32 cellular contexts compared by ENCODE assay signal in the genomic region with DNA sequence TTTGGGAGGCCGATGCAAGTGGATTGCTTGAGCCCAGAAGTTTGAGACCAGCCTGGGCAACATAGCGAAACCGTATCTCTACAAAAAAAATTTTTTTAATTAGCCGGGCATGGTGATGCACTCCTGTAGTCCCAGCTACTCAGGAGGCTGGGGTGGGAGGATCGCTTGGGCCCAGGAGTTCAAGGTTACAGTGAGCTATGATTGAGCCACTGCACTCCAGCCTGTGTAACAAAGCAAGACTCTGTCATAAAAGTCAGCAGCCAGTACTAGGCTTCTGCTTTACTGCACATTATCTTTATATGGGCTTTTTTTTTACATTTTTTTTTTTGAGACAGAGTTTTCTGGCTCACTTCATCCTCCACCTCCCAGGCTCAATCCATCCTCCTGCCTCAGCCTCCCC. TPM values are rescaled to one million over a fixed set of nuclear protein-coding genes. Genes with fewer than 3 reads are reported as not detected.
"Had no signal": no experiment of that assay in that cellular context is flagged by ENCODE, and none has a peak within 500 bp of the region (broad histone marks: within the 10 kb centered on the region; RNA-seq: fewer than 3 reads in every experiment).

No MANE protein-coding gene starts in this region.

- H3K79me2 ChIP-seq: parathyroid adenoma had no signal

- H3K9me3 Mint-ChIP-seq: natural killer cell; nephron; neural crest cell; stimulated activated memory B cell treated with anti-CD40 and anti-IgM and Interleukin-4, amounts not matched to agents 10 μg/mL and 1 μg/mL and 100 μg/mL, for 72 hours; stimulated activated naive CD8-positive, alpha-beta T cell treated with anti-CD3 and anti-CD28 coated beads, Interleukin-15, amount 100 ng/mL, for 72 hours; type B pancreatic cell had no signal

- H2AFZ ChIP-seq: parathyroid adenoma had no signal

- H3K27me3 ChIP-seq: neutrophil, ovary, suprapubic skin, testis, tibial artery, transverse colon, upper lobe of right lung, uterus had no signal

- H3K4me3 Mint-ChIP-seq: naive thymus-derived CD4-positive, alpha-beta T cell; natural killer cell; nephron; neural crest cell; stimulated activated memory B cell treated with anti-CD40 and anti-IgM and Interleukin-4, amounts not matched to agents 10 μg/mL and 1 μg/mL and 100 μg/mL, for 72 hours; stimulated activated naive CD8-positive, alpha-beta T cell treated with anti-CD3 and anti-CD28 coated beads, Interleukin-15, amount 100 ng/mL, for 72 hours; type B pancreatic cell had no signal

- H3K9me3 ChIP-seq: neutrophil, ovary, psoas muscle, spleen, suprapubic skin, testis, tibial artery, transverse colon, upper lobe of right lung, uterus had no signal

- H3K9ac ChIP-seq: parathyroid adenoma had no signal

- H3K4me1 Mint-ChIP-seq: nephron had no signal

- H3K36me3 ChIP-seq: neutrophil, ovary, spleen, suprapubic skin, tibial artery, transverse colon, upper lobe of right lung, uterus had no signal

- H3K27ac Mint-ChIP-seq: nephron; progenitor cell of endocrine pancreas; stimulated activated memory B cell treated with anti-CD40 and anti-IgM and Interleukin-4, amounts not matched to agents 10 μg/mL and 1 μg/mL and 100 μg/mL, for 72 hours; stimulated activated naive CD8-positive, alpha-beta T cell treated with anti-CD3 and anti-CD28 coated beads, Interleukin-15, amount 100 ng/mL, for 72 hours; type B pancreatic cell had no signal

- H3K4me1 ChIP-seq: parathyroid adenoma, psoas muscle, spleen, suprapubic skin, testis, tibial artery, upper lobe of right lung, uterus had no signal

- H3K4me2 ChIP-seq: smooth muscle cell had no signal

- H3K27ac ChIP-seq: neutrophil, ovary, parathyroid adenoma, psoas muscle, skin epidermis, spleen, suprapubic skin, testis, tibial artery, transverse colon, upper lobe of right lung, uterus had no signal

- DNase-seq: naive thymus-derived CD4-positive, alpha-beta T cell; natural killer cell; nucleus accumbens; ovary; psoas muscle; right cardiac atrium; spleen; stimulated activated CD4-positive, alpha-beta T cell treated with anti-CD3 and anti-CD28 coated beads, Interleukin-12 subunit alpha, Interleukin-12 subunit beta, amount 100 ng/mL, for 4 hours; stimulated activated CD4-positive, alpha-beta T cell treated with anti-CD3 and anti-CD28 coated beads, Interleukin-1b, Interleukin-23, amount 100 ng/mL, for 48 hours; stimulated activated CD4-positive, alpha-beta T cell treated with anti-CD3 and anti-CD28 coated beads, Interleukin-4, amount 100 ng/mL, for 1 hour; stimulated activated CD4-positive, alpha-beta T cell treated with anti-CD3 and anti-CD28 coated beads, Interleukin-4, amount 100 ng/mL, for 4 hours; stimulated activated CD8-positive, alpha-beta memory T cell treated with anti-CD3 and anti-CD28 coated beads, Interleukin-4, amount 100 ng/mL, for 48 hours; stimulated activated naive CD4-positive, alpha-beta T cell; stimulated activated naive CD8-positive, alpha-beta T cell treated with anti-CD3 and anti-CD28 coated beads, Interleukin-15, amount 100 ng/mL, for 72 hours; stimulated activated naive CD8-positive, alpha-beta T cell treated with anti-CD3 and anti-CD28 coated beads, Interleukin-15, Interleukin-2, amounts not matched to agents 100 U/mL and 50 U/mL, for 24 hours; substantia nigra; testis; tibial artery; transverse colon; upper lobe of right lung; uterus had no signal

- H3K4me3 ChIP-seq: ovary, psoas muscle, skin epidermis, smooth muscle cell, spleen, suprapubic skin, testis, tibial artery, transverse colon, upper lobe of right lung, uterus had no signal

- H3K27me3 Mint-ChIP-seq: naive thymus-derived CD4-positive, alpha-beta T cell; progenitor cell of endocrine pancreas; stimulated activated memory B cell treated with anti-CD40 and anti-IgM and Interleukin-4, amounts not matched to agents 10 μg/mL and 1 μg/mL and 100 μg/mL, for 72 hours; stimulated activated naive CD8-positive, alpha-beta T cell treated with anti-CD3 and anti-CD28 coated beads, Interleukin-15, amount 100 ng/mL, for 72 hours; type B pancreatic cell had no signal

- ATAC-seq: naive thymus-derived CD4-positive, alpha-beta T cell; natural killer cell; psoas muscle; right cardiac atrium; sciatic nerve; stimulated activated memory B cell treated with anti-CD40 and anti-IgM and Interleukin-4, amounts not matched to agents 10 μg/mL and 1 μg/mL and 100 μg/mL, for 72 hours; stimulated activated naive CD8-positive, alpha-beta T cell treated with anti-CD3 and anti-CD28 coated beads, Interleukin-15, amount 100 ng/mL, for 72 hours; stimulated activated naive CD8-positive, alpha-beta T cell treated with anti-CD3 and anti-CD28 coated beads, Interleukin-15, Interleukin-2, amounts not matched to agents 100 U/mL and 50 U/mL, for 24 hours; upper lobe of right lung had no signal

- H3K36me3 Mint-ChIP-seq: natural killer cell; stimulated activated memory B cell treated with anti-CD40 and anti-IgM and Interleukin-4, amounts not matched to agents 10 μg/mL and 1 μg/mL and 100 μg/mL, for 72 hours; type B pancreatic cell had no signal

RNA-seq across cellular contexts. Expression of a gene that starts 9.4 kb away (rescaled TPM):
- total RNA-seq: neural crest cell, right cardiac atrium, smooth muscle cell, suprapubic skin, upper lobe of right lung had no signal
- polyA plus RNA-seq: ovary, right cardiac atrium, smooth muscle cell, spleen had no signal
